16 cellular contexts compared by ENCODE assay signal in genomic region chrX:23505531-23506303, GRCh38.
DNase-seq lines count a peak whose midpoint lies in the region; ATAC-seq and TF ChIP-seq lines count a peak whose summit lies in the region.
"Had no signal": no experiment of that assay in that cellular context is flagged by ENCODE, and none has a peak within 500 bp of the region (broad histone marks: within the 10 kb centered on the region; RNA-seq: fewer than 3 reads in every experiment).

No MANE protein-coding gene starts in this region.

- no peak overlapping the region for H3K4me3 Mint-ChIP-seq in chondrocyte (ENCODE audit: unreplicated experiment)
- no peak overlapping the region for H3K4me3 Mint-ChIP-seq in neural crest cell
- H3K4me3 Mint-ChIP-seq: activated B cell treated with CpG ODN at 0.5 μM for 24 hours; activated CD8-positive, alpha-beta memory T cell treated with anti-CD3 and anti-CD28 coated beads, Interleukin-2, amount 10 ng/mL, durations not matched to agents 7 days and 5 days; T-helper 1 cell treated with Interleukin-12 subunit alpha and Interleukin-12 subunit beta and Interleukin-4 antibody, amounts not matched to agents 30 μg/mL and 1 μg/mL, for 36 hours had no signal

- H3K9me3 ChIP-seq in HUES64 (ENCODE audit: insufficient read depth, low read depth, low read length): no peaks in the 10 kb centered on the region
- H3K9me3 ChIP-seq: testis had no signal

- H3K9me3 Mint-ChIP-seq in chondrocyte (ENCODE audit: low read depth): peaks cover 10% of the 10 kb centered on the region
- no peaks in the 10 kb centered on the region for H3K9me3 Mint-ChIP-seq in neural crest cell
- H3K9me3 Mint-ChIP-seq: T-helper 1 cell treated with Interleukin-12 subunit alpha and Interleukin-12 subunit beta and Interleukin-4 antibody, amounts not matched to agents 30 μg/mL and 1 μg/mL, for 36 hours had no signal

- H3K27me3 Mint-ChIP-seq in chondrocyte (ENCODE audit: low read depth) (no peaks in the 10 kb centered on the region), neural crest cell (ENCODE audit: low read depth) (no peaks in the 10 kb centered on the region)
- H3K27me3 Mint-ChIP-seq: activated B cell treated with CpG ODN at 0.5 μM for 24 hours; activated CD8-positive, alpha-beta memory T cell treated with anti-CD3 and anti-CD28 coated beads, Interleukin-2, amount 10 ng/mL, durations not matched to agents 7 days and 5 days had no signal

- H3K36me3 Mint-ChIP-seq in chondrocyte (ENCODE audit: low read depth): peaks cover 5% of the 10 kb centered on the region
- H3K36me3 Mint-ChIP-seq in neural crest cell (ENCODE audit: low read depth): no peaks in the 10 kb centered on the region
- H3K36me3 Mint-ChIP-seq: activated CD8-positive, alpha-beta memory T cell treated with anti-CD3 and anti-CD28 coated beads, Interleukin-2, amount 10 ng/mL, durations not matched to agents 7 days and 5 days had no signal

- WGBS in HUES64: 29% methylated on average over 6 of the region's 6 CpGs

- H3K4me1 Mint-ChIP-seq in chondrocyte (ENCODE audit: low read depth): peaks cover 60% of the 10 kb centered on the region
- peaks cover 15% of the 10 kb centered on the region for H3K4me1 Mint-ChIP-seq in neural crest cell
- H3K4me1 Mint-ChIP-seq: activated B cell treated with CpG ODN at 0.5 μM for 24 hours; activated CD8-positive, alpha-beta memory T cell treated with anti-CD3 and anti-CD28 coated beads, Interleukin-2, amount 10 ng/mL, durations not matched to agents 7 days and 5 days had no signal

- peak overlapping the region; percentile 96 for H3K27ac Mint-ChIP-seq in chondrocyte (ENCODE audit: unreplicated experiment)
- peak overlapping the region; percentile 0 for H3K27ac Mint-ChIP-seq in neural crest cell (ENCODE audit: unreplicated experiment)
- H3K27ac Mint-ChIP-seq: activated B cell treated with CpG ODN at 0.5 μM for 24 hours; activated CD8-positive, alpha-beta memory T cell treated with anti-CD3 and anti-CD28 coated beads, Interleukin-2, amount 10 ng/mL, durations not matched to agents 7 days and 5 days; T-helper 1 cell treated with Interleukin-12 subunit alpha and Interleukin-12 subunit beta and Interleukin-4 antibody, amounts not matched to agents 30 μg/mL and 1 μg/mL, for 36 hours had no signal

- H3K27me3 ChIP-seq in HUES64 (ENCODE audit: insufficient read depth, low read length): no peaks in the 10 kb centered on the region
- H3K27me3 ChIP-seq: testis had no signal

- H3K4me1 ChIP-seq in HUES64 (ENCODE audit: insufficient read depth, low read length): peaks cover 42% of the 10 kb centered on the region
- H3K4me1 ChIP-seq: testis had no signal

- H3K27ac ChIP-seq in HUES64 (ENCODE audit: low read depth, low read length): peak overlapping the region; percentile 75
- H3K27ac ChIP-seq: epithelial cell of prostate, testis had no signal

- H3K4me3 ChIP-seq in HUES64 (ENCODE audit: low read length): peak overlapping the region; percentile 14; the same call in 1 of the 2 replicates
- H3K4me3 ChIP-seq: testis had no signal

- ATAC-seq in GM18511 (IDR thresholded peaks at IDR 0.05; ENCODE audit: unreplicated experiment): peak; percentile 40
- ATAC-seq: activated CD8-positive, alpha-beta memory T cell treated with anti-CD3 and anti-CD28 coated beads, Interleukin-2, amount 10 ng/mL, durations not matched to agents 7 days and 5 days had no signal

- no peaks in the 10 kb centered on the region for H3K36me3 ChIP-seq in HUES64 (ENCODE audit: insufficient read depth, low read length)

- TF ChIP-seq CTCF in chondrocyte (IDR thresholded peaks at IDR 0.05) (no peak), neural crest cell (conservative IDR thresholded peaks at IDR 0.05) (no peak)

- DNase-seq in chondrocyte (ENCODE audit: low spot score) (no peak), neural crest cell (ENCODE audit: low read depth, low spot score) (no peak), SIG-M5 (lab: John Stamatoyannopoulos, UW) (no peak), DMS79 (lab: John Stamatoyannopoulos, UW) (no peak), SW480 (ENCODE audit: low spot score) (no peak)
- DNase-seq in activated CD4-positive, CD25-positive, alpha-beta regulatory T cell (lab: John Stamatoyannopoulos, UW): no peak
- DNase-seq: activated B cell treated with CpG ODN at 0.5 μM for 24 hours; activated CD8-positive, alpha-beta memory T cell treated with anti-CD3 and anti-CD28 coated beads, Interleukin-2, amount 10 ng/mL, durations not matched to agents 7 days and 5 days; activated effector memory CD4-positive, alpha-beta T cell treated with Interleukin-2 at 50 U/mL for 16 hours; amniotic stem cell; NCI-H1417; testis had no signal

- H3K9ac ChIP-seq in HUES64 (ENCODE audit: low read depth, low read length): peak overlapping the region; percentile 53; the same call in 1 of the 2 replicates
